ENCODE assay signal across 19 cellular contexts in the genomic region with DNA sequence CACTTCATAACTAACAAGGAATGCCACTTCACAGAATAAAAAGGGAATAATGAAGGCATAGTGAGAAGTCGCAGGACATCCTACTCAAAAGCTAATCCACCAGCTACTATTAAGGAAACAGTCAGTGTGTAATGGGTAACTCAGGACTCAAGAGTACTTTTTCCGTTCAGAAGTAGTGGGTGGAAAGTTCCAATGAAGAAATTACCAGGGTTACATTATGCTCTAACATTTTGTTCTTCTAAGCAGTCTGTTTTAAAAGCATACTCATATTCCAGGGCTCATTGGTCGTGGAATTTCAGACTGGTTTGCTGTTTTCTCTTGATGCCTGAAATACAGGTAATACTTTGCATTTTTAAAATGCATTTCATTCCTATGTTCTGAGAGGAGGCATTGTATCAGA.
"Had no signal": no experiment of that assay in that cellular context is flagged by ENCODE, and none has a peak within 500 bp of the region (broad histone marks: within the 10 kb centered on the region; RNA-seq: fewer than 3 reads in every experiment).

No MANE protein-coding gene starts in this region.

- H3K4me3 Mint-ChIP-seq: activated naive CD4-positive, alpha-beta T cell treated with anti-CD3 and anti-CD28 coated beads, Interleukin-2, amount 50 U/mL, for 24 hours; endodermal cell; natural killer cell; stimulated activated naive B cell treated with anti-CD40 and anti-IgM and Interleukin-4, amounts not matched to agents 10 μg/mL and 1 μg/mL and 100 μg/mL, for 72 hours had no signal

- H3K4me3 ChIP-seq: adrenal gland, body of pancreas, colonic mucosa, ovary, right lobe of liver, thoracic aorta had no signal

- H3K27me3 Mint-ChIP-seq: stimulated activated naive B cell treated with anti-CD40 and anti-IgM and Interleukin-4, amounts not matched to agents 10 μg/mL and 1 μg/mL and 100 μg/mL, for 72 hours had no signal

- H3K27ac Mint-ChIP-seq: activated naive CD4-positive, alpha-beta T cell treated with anti-CD3 and anti-CD28 coated beads, Interleukin-2, amount 50 U/mL, for 24 hours; endodermal cell; natural killer cell; stimulated activated naive B cell treated with anti-CD40 and anti-IgM and Interleukin-4, amounts not matched to agents 10 μg/mL and 1 μg/mL and 100 μg/mL, for 72 hours had no signal

- H3K9me3 ChIP-seq: adrenal gland, body of pancreas, colonic mucosa, ovary, right lobe of liver, thoracic aorta had no signal

- H3K36me3 Mint-ChIP-seq: activated naive CD4-positive, alpha-beta T cell treated with anti-CD3 and anti-CD28 coated beads, Interleukin-2, amount 50 U/mL, for 24 hours; natural killer cell; stimulated activated naive B cell treated with anti-CD40 and anti-IgM and Interleukin-4, amounts not matched to agents 10 μg/mL and 1 μg/mL and 100 μg/mL, for 72 hours had no signal

- H3K36me3 ChIP-seq: adrenal gland, colonic mucosa, ovary, right lobe of liver, thoracic aorta had no signal

- H3K4me1 ChIP-seq: adrenal gland, body of pancreas, colonic mucosa, right lobe of liver had no signal

- H3K27me3 ChIP-seq: adrenal gland, body of pancreas, colonic mucosa, foreskin keratinocyte, ovary, right lobe of liver had no signal

- H3K4me1 Mint-ChIP-seq: activated naive CD4-positive, alpha-beta T cell treated with anti-CD3 and anti-CD28 coated beads, Interleukin-2, amount 50 U/mL, for 24 hours; endodermal cell; natural killer cell; stimulated activated naive B cell treated with anti-CD40 and anti-IgM and Interleukin-4, amounts not matched to agents 10 μg/mL and 1 μg/mL and 100 μg/mL, for 72 hours had no signal

- DNase-seq: activated CD4-positive, CD25-positive, alpha-beta regulatory T cell treated with anti-CD3 and anti-CD28 coated beads, Interleukin-2, amount 50 U/mL, for 72 hours; activated CD8-positive, alpha-beta memory T cell treated with anti-CD3 and anti-CD28 coated beads for 24 hours; activated CD8-positive, alpha-beta memory T cell treated with anti-CD3 and anti-CD28 coated beads, Interleukin-2, amount 50 U/mL, for 48 hours; activated effector memory CD4-positive, alpha-beta T cell treated with Interleukin-2 at 50 U/mL for 16 hours; activated T-cell treated with anti-CD3 and anti-CD28 coated beads, Interleukin-2, amount 50 U/mL, for 48 hours; adrenal gland; body of pancreas; colonic mucosa; endodermal cell; foreskin keratinocyte; hypothalamus; natural killer cell; ovary; right lobe of liver; stimulated activated CD4-positive, alpha-beta T cell treated with anti-CD3 and anti-CD28 coated beads, Interleukin-4, amount 100 ng/mL, for 24 hours; stimulated activated naive B cell treated with anti-CD40 and anti-IgM and Interleukin-4, amounts not matched to agents 10 μg/mL and 1 μg/mL and 100 μg/mL, for 72 hours had no signal

- H3K9me3 Mint-ChIP-seq: activated naive CD4-positive, alpha-beta T cell treated with anti-CD3 and anti-CD28 coated beads, Interleukin-2, amount 50 U/mL, for 24 hours; endodermal cell; natural killer cell; stimulated activated naive B cell treated with anti-CD40 and anti-IgM and Interleukin-4, amounts not matched to agents 10 μg/mL and 1 μg/mL and 100 μg/mL, for 72 hours had no signal

- H3K27ac ChIP-seq: adrenal gland, body of pancreas, colonic mucosa, epithelial cell of prostate, foreskin keratinocyte, ovary, right lobe of liver, thoracic aorta had no signal

- ATAC-seq: body of pancreas; foreskin keratinocyte; natural killer cell; right lobe of liver; stimulated activated naive B cell treated with anti-CD40 and anti-IgM and Interleukin-4, amounts not matched to agents 10 μg/mL and 1 μg/mL and 100 μg/mL, for 72 hours had no signal
